In the genomic region with DNA sequence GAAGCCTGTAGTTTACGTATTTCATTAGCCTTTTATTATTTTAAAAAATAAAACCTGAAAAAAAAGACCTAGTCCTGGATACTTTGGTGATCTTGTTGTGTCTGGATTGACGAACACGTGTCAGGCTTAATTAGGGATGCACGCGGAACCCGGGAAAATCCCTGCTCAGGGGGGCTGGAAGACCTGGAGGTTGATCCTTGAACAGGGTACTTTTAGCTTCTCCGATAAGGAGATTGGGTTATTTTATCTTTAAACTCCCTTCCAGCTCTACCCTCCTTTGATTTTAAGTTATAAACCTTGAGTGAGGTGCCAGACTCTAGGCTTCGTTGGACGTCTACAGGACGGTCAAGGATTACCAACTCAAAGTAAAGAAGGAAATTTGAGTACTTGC, we compare ENCODE assay signal across 8 cellular contexts. TPM values are rescaled to one million over a fixed set of nuclear protein-coding genes. Genes with fewer than 3 reads are reported as not detected.
DNase-seq lines count a peak whose midpoint lies in the region; ATAC-seq and TF ChIP-seq lines count a peak whose summit lies in the region.

No MANE protein-coding gene starts in this region.

- CTCF ChIA-PET in WTC11 (lab: Charles Lee): interaction anchor here (0.6 to 3.3 kb wide), 33 partner anchors 8 to 440 kb away, joined by 3 to 21 read pairs (median 5); partner anchors contain the start of genes C1orf210, C1orf50, CFAP57 and EBNA1BP2

- POLR2A ChIA-PET in WTC11 (lab: Charles Lee): interaction anchor here (0.5 to 1.2 kb wide), 9 partner anchors 21 to 569 kb away, joined by 3 to 8 read pairs (median 3); partner anchors contain the start of genes C1orf50, CLDN19 and P3H1

- no peaks in the 10 kb centered on the region for H3K27me3 Mint-ChIP-seq in WTC11 (ENCODE audit: low read depth)
- H3K27me3 Mint-ChIP-seq in stimulated activated naive B cell treated with anti-CD40 and anti-IgM and Interleukin-4, amounts not matched to agents 10 μg/mL and 1 μg/mL and 100 μg/mL, for 72 hours: no peaks in the 10 kb centered on the region

- no peak for TF ChIP-seq CTCF in WTC11 (IDR thresholded peaks at IDR 0.05)

- peak overlapping the region; percentile 90 for H3K27ac Mint-ChIP-seq in WTC11
- H3K27ac Mint-ChIP-seq in stimulated activated naive B cell treated with anti-CD40 and anti-IgM and Interleukin-4, amounts not matched to agents 10 μg/mL and 1 μg/mL and 100 μg/mL, for 72 hours: peak overlapping the region; percentile 90

- peaks cover 24% of the 10 kb centered on the region for H3K4me1 Mint-ChIP-seq in WTC11
- H3K4me1 Mint-ChIP-seq in stimulated activated naive B cell treated with anti-CD40 and anti-IgM and Interleukin-4, amounts not matched to agents 10 μg/mL and 1 μg/mL and 100 μg/mL, for 72 hours: peaks cover 18 to 34% of the 10 kb centered on the region in 2 donors

- no peaks in the 10 kb centered on the region for H3K9me3 Mint-ChIP-seq in WTC11
- H3K9me3 Mint-ChIP-seq in stimulated activated naive B cell treated with anti-CD40 and anti-IgM and Interleukin-4, amounts not matched to agents 10 μg/mL and 1 μg/mL and 100 μg/mL, for 72 hours: peaks cover 0 to 4% of the 10 kb centered on the region in 2 donors

- no peak for DNase-seq in WTC11 (ENCODE audit: low spot score)
- no peak for DNase-seq in stimulated activated naive B cell treated with anti-CD40 and anti-IgM and Interleukin-4, amounts not matched to agents 10 μg/mL and 1 μg/mL and 100 μg/mL, for 72 hours
- no peak for DNase-seq in SHP77 treated with DMSO at 0.1 percent for 48 hours (lab: John Stamatoyannopoulos, UW)
- DNase-seq in C1 segment of cervical spinal cord (lab: John Stamatoyannopoulos, UW): no peak

- peak overlapping the region; percentile 95 for H3K4me3 Mint-ChIP-seq in WTC11
- H3K4me3 Mint-ChIP-seq in stimulated activated naive B cell treated with anti-CD40 and anti-IgM and Interleukin-4, amounts not matched to agents 10 μg/mL and 1 μg/mL and 100 μg/mL, for 72 hours: peak overlapping the region; percentile 88 to 96

- ATAC-seq in GM18499 (IDR thresholded peaks at IDR 0.05; ENCODE audit: insufficient read depth, unreplicated experiment) (peak; percentile 10), HG02642 (IDR thresholded peaks at IDR 0.05; ENCODE audit: poor library complexity, unreplicated experiment) (peak; percentile 23), WTC11 (no peak), GM18861 (IDR thresholded peaks at IDR 0.05; ENCODE audit: unreplicated experiment) (no peak)
- ATAC-seq in stimulated activated naive B cell treated with anti-CD40 and anti-IgM and Interleukin-4, amounts not matched to agents 10 μg/mL and 1 μg/mL and 100 μg/mL, for 72 hours (replicated peaks): peak; percentile 28 to 31

- H3K4me3 ChIP-seq in iPS-11a (ENCODE audit: low read depth, low read length): peak overlapping the region; percentile 86

- peaks cover 25% of the 10 kb centered on the region for H3K36me3 Mint-ChIP-seq in WTC11
- peaks cover 21 to 33% of the 10 kb centered on the region in 2 donors for H3K36me3 Mint-ChIP-seq in stimulated activated naive B cell treated with anti-CD40 and anti-IgM and Interleukin-4, amounts not matched to agents 10 μg/mL and 1 μg/mL and 100 μg/mL, for 72 hours

TF ChIP-seq in WTC11, 78 proteins besides CTCF, POLR2A, EP300 and RAD21:
- TF ChIP-seq ZBTB43 (CRISPR knock-in tag; IDR thresholded peaks at IDR 0.05) (no peak), HMGXB4 (CRISPR knock-in tag; IDR thresholded peaks at IDR 0.05) (0 out of 2 replicates have a peak, but pooled peaks have one; percentile 1), PRDM15 (CRISPR knock-in tag; IDR thresholded peaks at IDR 0.05) (0 out of 2 replicates have a peak, but pooled peaks have one; percentile 57), ARID4B (CRISPR knock-in tag; IDR thresholded peaks at IDR 0.05; ENCODE audit: borderline replicate concordance) (no peak)
- TF ChIP-seq, protein P1, sequence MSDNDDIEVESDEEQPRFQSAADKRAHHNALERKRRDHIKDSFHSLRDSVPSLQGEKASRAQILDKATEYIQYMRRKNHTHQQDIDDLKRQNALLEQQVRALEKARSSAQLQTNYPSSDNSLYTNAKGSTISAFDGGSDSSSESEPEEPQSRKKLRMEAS (CRISPR knock-in tag; IDR thresholded peaks at IDR 0.05): peak; percentile 50; the same call in 1 of the 2 replicates

RNA-seq across cellular contexts. Expression of gene ZNF691, which starts 0.6 kb away (rescaled TPM):
- total RNA-seq in WTC11 (2021): 16.6 to 18.5 TPM (median 18.0 TPM) in 3 replicates

RNA-seq across cellular contexts. Expression of gene SVBP, which starts 28.7 kb away (rescaled TPM):
- 28.7 to 31.3 TPM (median 30.7 TPM) in 3 replicates for total RNA-seq in WTC11 (2021)

RNA-seq across cellular contexts. Expression of gene ERMAP, which starts 28.9 kb away (rescaled TPM):
- total RNA-seq in WTC11 (2021): 2.6 to 4.2 TPM (median 3.1 TPM) in 3 replicates

Comparison
In these comparisons a context has a peak if more than half of its experiments do, and no peak if none do; other contexts are left out.
1. ATAC-seq: peak in GM18499 (single experiment), HG02642 (single experiment) and stimulated activated naive B cell treated with anti-CD40 and anti-IgM and Interleukin-4, amounts not matched to agents 10 μg/mL and 1 μg/mL and 100 μg/mL, for 72 hours (2 of 2); none in WTC11 (single experiment) and GM18861 (single experiment).